ENCODE assay signal across 8 cellular contexts in the genomic region with DNA sequence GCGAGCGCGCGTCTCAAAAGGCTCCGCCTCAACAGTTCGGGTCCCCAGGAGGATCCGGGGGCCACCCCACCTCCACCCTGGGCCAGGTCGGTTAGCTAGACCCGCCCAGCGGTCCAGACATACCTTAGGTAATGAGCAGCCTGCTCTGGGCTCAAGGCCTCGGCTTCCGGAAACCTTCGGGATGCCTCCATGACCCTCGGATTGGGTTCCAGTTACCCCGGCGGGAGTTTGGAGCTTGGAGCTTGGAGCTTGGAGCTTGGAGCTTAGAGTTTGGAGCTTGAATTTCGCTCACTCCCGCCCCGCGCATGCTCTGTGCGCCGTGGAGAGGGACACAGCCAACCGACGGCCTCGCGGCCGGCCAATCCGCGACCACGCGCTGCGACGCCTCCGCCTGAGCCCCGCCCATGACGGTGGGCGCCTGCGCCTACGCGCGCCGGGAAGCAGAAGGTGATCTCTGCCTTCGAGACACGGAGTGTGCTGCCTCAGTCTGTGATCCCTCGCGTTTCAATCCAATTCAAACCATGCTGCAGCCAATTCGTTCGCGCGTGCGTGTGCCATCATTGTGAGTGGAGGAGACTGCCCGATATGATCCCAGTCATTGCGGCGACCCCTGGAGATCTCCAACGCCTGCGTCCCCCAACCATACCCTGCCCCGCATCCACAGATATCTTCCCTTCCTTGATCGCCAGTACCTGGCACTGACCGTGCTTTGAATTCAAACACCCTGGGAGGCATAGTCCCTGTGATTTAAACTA.
DNase-seq lines count a peak whose midpoint lies in the region; ATAC-seq and TF ChIP-seq lines count a peak whose summit lies in the region.

A gene with protein sequence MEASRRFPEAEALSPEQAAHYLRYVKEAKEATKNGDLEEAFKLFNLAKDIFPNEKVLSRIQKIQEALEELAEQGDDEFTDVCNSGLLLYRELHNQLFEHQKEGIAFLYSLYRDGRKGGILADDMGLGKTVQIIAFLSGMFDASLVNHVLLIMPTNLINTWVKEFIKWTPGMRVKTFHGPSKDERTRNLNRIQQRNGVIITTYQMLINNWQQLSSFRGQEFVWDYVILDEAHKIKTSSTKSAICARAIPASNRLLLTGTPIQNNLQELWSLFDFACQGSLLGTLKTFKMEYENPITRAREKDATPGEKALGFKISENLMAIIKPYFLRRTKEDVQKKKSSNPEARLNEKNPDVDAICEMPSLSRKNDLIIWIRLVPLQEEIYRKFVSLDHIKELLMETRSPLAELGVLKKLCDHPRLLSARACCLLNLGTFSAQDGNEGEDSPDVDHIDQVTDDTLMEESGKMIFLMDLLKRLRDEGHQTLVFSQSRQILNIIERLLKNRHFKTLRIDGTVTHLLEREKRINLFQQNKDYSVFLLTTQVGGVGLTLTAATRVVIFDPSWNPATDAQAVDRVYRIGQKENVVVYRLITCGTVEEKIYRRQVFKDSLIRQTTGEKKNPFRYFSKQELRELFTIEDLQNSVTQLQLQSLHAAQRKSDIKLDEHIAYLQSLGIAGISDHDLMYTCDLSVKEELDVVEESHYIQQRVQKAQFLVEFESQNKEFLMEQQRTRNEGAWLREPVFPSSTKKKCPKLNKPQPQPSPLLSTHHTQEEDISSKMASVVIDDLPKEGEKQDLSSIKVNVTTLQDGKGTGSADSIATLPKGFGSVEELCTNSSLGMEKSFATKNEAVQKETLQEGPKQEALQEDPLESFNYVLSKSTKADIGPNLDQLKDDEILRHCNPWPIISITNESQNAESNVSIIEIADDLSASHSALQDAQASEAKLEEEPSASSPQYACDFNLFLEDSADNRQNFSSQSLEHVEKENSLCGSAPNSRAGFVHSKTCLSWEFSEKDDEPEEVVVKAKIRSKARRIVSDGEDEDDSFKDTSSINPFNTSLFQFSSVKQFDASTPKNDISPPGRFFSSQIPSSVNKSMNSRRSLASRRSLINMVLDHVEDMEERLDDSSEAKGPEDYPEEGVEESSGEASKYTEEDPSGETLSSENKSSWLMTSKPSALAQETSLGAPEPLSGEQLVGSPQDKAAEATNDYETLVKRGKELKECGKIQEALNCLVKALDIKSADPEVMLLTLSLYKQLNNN (minus strand): TSS at position 307 of the 755 bp plus-strand sequence. CDS start 116 bp downstream, at position 191.

- peak within 1 kb of the TSS; percentile 53 for H3K4me3 ChIP-seq in choroid plexus epithelial cell (ENCODE audit: low read depth, low read length)

- peak; percentile 97 for DNase-seq in AG20443 (ENCODE audit: low spot score)
- DNase-seq in NCI-H510A treated with DMSO at 0.1 percent for 48 hours (lab: John Stamatoyannopoulos, UW) = peak; percentile 75
- peak; percentile 78 to 80 for DNase-seq in activated CD4-positive, alpha-beta T cell treated with anti-CD3 and anti-CD28 coated beads for 4 hours
- DNase-seq in choroid plexus epithelial cell (ENCODE audit: low read depth) = peak; percentile 91
- DNase-seq in kidney tubule cell (ENCODE audit: low spot score) = peak; percentile 89
- peak; percentile 73 to 77 for DNase-seq in stimulated activated CD4-positive, alpha-beta T cell treated with anti-CD3 and anti-CD28 coated beads, Interleukin-1b, Interleukin-23, amount 100 ng/mL, for 4 hours (ENCODE audit: low read depth in 2 of 2)

- TF ChIP-seq CTCF in choroid plexus epithelial cell (conservative IDR thresholded peaks at IDR 0.05; ENCODE audit: low read depth, low read length) = no peak

- peak; percentile 99 for ATAC-seq in GM19025 (IDR thresholded peaks at IDR 0.05; ENCODE audit: low read depth, unreplicated experiment)
- ATAC-seq in HG03196 (IDR thresholded peaks at IDR 0.05; ENCODE audit: unreplicated experiment) = peak; percentile 95

Comparison
In these comparisons a context has a peak if more than half of its experiments do, and no peak if none do; other contexts are left out.
1. Peak in every context shown above with its lines: DNase-seq, ATAC-seq and H3K4me3 ChIP-seq.